ENCODE assay signal across 1 cellular context in genomic region chr3:49722896-49723295, GRCh38.
TF ChIP-seq lines count a peak whose summit lies in the region.

No MANE protein-coding gene starts in this region.

TF ChIP-seq in K562, 482 proteins besides CTCF, POLR2A, EP300 and RAD21:
- TF ChIP-seq SRF (CRISPR knock-in tag; IDR thresholded peaks at IDR 0.05), result no peak
- no peak for TF ChIP-seq SNRNP70 (optimal IDR thresholded peaks at IDR 0.05; ENCODE audit: low read depth, low read length)
- TF ChIP-seq SPI1 (IDR thresholded peaks at IDR 0.05; ENCODE audit: borderline replicate concordance, low read depth, low read length), result no peak
- TF ChIP-seq MXI1 (IDR thresholded peaks at IDR 0.05; ENCODE audit: low read depth, low read length), result no peak
- no peak for TF ChIP-seq SAFB (IDR thresholded peaks at IDR 0.05; ENCODE audit: borderline replicate concordance, low read depth, low read length)
- no peak for TF ChIP-seq ZNF436 (CRISPR knock-in tag; IDR thresholded peaks at IDR 0.05)
- no peak for TF ChIP-seq ZMIZ1 (IDR thresholded peaks at IDR 0.05; ENCODE audit: low read depth in 2 of 2, low read length in 2 of 2)
- TF ChIP-seq TARDBP (IDR thresholded peaks at IDR 0.05), result no peak
- TF ChIP-seq NR2C1 (IDR thresholded peaks at IDR 0.05), result no peak
- no peak for TF ChIP-seq NR2C1 (tag; IDR thresholded peaks at IDR 0.05)
- TF ChIP-seq CXXC5 (CRISPR knock-in tag; IDR thresholded peaks at IDR 0.05), result no peak
- no peak for TF ChIP-seq ZNF589 (CRISPR knock-in tag; IDR thresholded peaks at IDR 0.05; ENCODE audit: low read depth)
- TF ChIP-seq CEBPG (CRISPR knock-in tag; IDR thresholded peaks at IDR 0.05), result no peak
- no peak for TF ChIP-seq CEBPG (tag; conservative IDR thresholded peaks at IDR 0.05 in 1 of 2, IDR thresholded peaks at IDR 0.05 in 1 of 2)
- no peak for TF ChIP-seq FOXJ3 (CRISPR knock-in tag; IDR thresholded peaks at IDR 0.05)
- no peak for TF ChIP-seq CBX8 (IDR thresholded peaks at IDR 0.05; ENCODE audit: borderline replicate concordance, extremely low read depth, low read depth, low read length, poor library complexity, severe bottlenecking)
- no peak for TF ChIP-seq KLF6 (CRISPR knock-in tag; IDR thresholded peaks at IDR 0.05; ENCODE audit: borderline replicate concordance)
- no peak for TF ChIP-seq CC2D1A (IDR thresholded peaks at IDR 0.05)
TF ChIP-seq in K562: peak in this region for 0.
